26 cellular contexts compared by ENCODE assay signal in genomic region chr14:43449291-43449690, GRCh38.
A peak's percentile ranks its signal among the peaks of the same experiment; 100 is the strongest.
DNase-seq lines count a peak whose midpoint lies in the region; ATAC-seq and TF ChIP-seq lines count a peak whose summit lies in the region.
"Had no signal": no experiment of that assay in that cellular context is flagged by ENCODE, and none has a peak within 500 bp of the region (broad histone marks: within the 10 kb centered on the region; RNA-seq: fewer than 3 reads in every experiment).

No MANE protein-coding gene starts in this region.

- DNase-seq in A172 (ENCODE audit: low spot score): peak; percentile 3
- DNase-seq in NCI-H345 treated with DMSO at 0.1 percent for 48 hours (lab: John Stamatoyannopoulos, UW; ENCODE audit: unreplicated experiment): peak; percentile 28
- peak; percentile 0 to 3 for DNase-seq in cardiac fibroblast (ENCODE audit: low read depth in 2 of 2)
- DNase-seq in vagina (ENCODE audit: extremely low spot score in 2 of 2): no peak
- no peak for DNase-seq in NCI-H1417 treated with DMSO at 0.1 percent for 48 hours (lab: John Stamatoyannopoulos, UW)
- no peak for DNase-seq in RKO (ENCODE audit: low spot score)
- DNase-seq: activated CD4-positive, CD25-positive, alpha-beta regulatory T cell; activated naive CD4-positive, alpha-beta T cell; activated naive CD8-positive, alpha-beta T cell treated with anti-CD3 and anti-CD28 coated beads, Interleukin-2, amount 50 U/mL, for 24 hours; activated T-cell treated with anti-CD3 and anti-CD28 coated beads, Interleukin-2, amount 50 U/mL, for 72 hours; CD4-positive, alpha-beta memory T cell; DMS 273 treated with DMSO at 0.1 percent for 48 hours; H7; hippocampal formation; KBM-7; lower lobe of right lung; MM.1S; naive thymus-derived CD4-positive, alpha-beta T cell; NCI-H2081 treated with DMSO at 0.1 percent for 48 hours; NCI-H524 treated with DMSO at 0.1 percent for 48 hours; psoas muscle; stimulated activated CD4-positive, alpha-beta T cell treated with anti-CD3 and anti-CD28 coated beads, Interleukin-4, amount 100 ng/mL, for 24 hours; T-helper 1 cell; tibial artery had no signal

- no peak overlapping the region for H3K27ac ChIP-seq in vagina
- H3K27ac ChIP-seq: lower lobe of right lung, psoas muscle, tibial artery had no signal

- no peak overlapping the region for H3K4me3 ChIP-seq in cardiac fibroblast (replicated peaks in 1 of 2; ENCODE audit: low read depth in 2 of 2, low read length in 2 of 2)
- H3K4me3 ChIP-seq in vagina: no peak overlapping the region
- H3K4me3 ChIP-seq: lower lobe of right lung, psoas muscle, tibial artery had no signal

- TF ChIP-seq RAD21 in Ishikawa (IDR thresholded peaks at IDR 0.05; ENCODE audit: low read depth): no peak

- H3K36me3 ChIP-seq in vagina: no peaks in the 10 kb centered on the region
- H3K36me3 ChIP-seq: lower lobe of right lung, tibial artery had no signal

- no peaks in the 10 kb centered on the region for H3K4me1 ChIP-seq in vagina
- H3K4me1 ChIP-seq: lower lobe of right lung, psoas muscle, tibial artery had no signal

- ATAC-seq in HG03378 (IDR thresholded peaks at IDR 0.05; ENCODE audit: unreplicated experiment): no peak
- ATAC-seq: activated naive CD8-positive, alpha-beta T cell treated with anti-CD3 and anti-CD28 coated beads, Interleukin-2, amount 50 U/mL, for 24 hours; activated T-cell treated with anti-CD3 and anti-CD28 coated beads, Interleukin-2, amount 50 U/mL, for 72 hours; lower lobe of right lung; naive thymus-derived CD4-positive, alpha-beta T cell; psoas muscle had no signal

- intact Hi-C loops in vagina (cut with DNase I): no loop called here

- no peaks in the 10 kb centered on the region for H3K9me3 ChIP-seq in vagina
- H3K9me3 ChIP-seq: lower lobe of right lung had no signal

- TF ChIP-seq POLR2A in vagina (IDR thresholded peaks at IDR 0.05): no peak

- TF ChIP-seq CTCF in cardiac fibroblast (IDR thresholded peaks at IDR 0.05; ENCODE audit: low read depth, low read length) (no peak), vagina (IDR thresholded peaks at IDR 0.05) (no peak)

- no peaks in the 10 kb centered on the region for H3K27me3 ChIP-seq in vagina
- H3K27me3 ChIP-seq: tibial artery had no signal

- TF ChIP-seq EP300 in Ishikawa (IDR thresholded peaks at IDR 0.05; ENCODE audit: borderline replicate concordance): no peak

TF ChIP-seq in Ishikawa, 13 proteins besides CTCF, POLR2A, EP300 and RAD21:
- peak; percentile 25; the same call in 1 of the 2 replicates for TF ChIP-seq NFIC (IDR thresholded peaks at IDR 0.05)
- TF ChIP-seq EGR1 (IDR thresholded peaks at IDR 0.05): no peak
- no peak for TF ChIP-seq TAF1 (IDR thresholded peaks at IDR 0.05; ENCODE audit: low read depth)
- TF ChIP-seq REST (IDR thresholded peaks at IDR 0.05; ENCODE audit: low read depth): no peak

Comparison
In these comparisons a context has a peak if more than half of its experiments do, and no peak if none do; other contexts are left out.
1. DNase-seq: peak in A172 (single experiment), NCI-H345 treated with DMSO at 0.1 percent for 48 hours (single experiment) and cardiac fibroblast (2 of 2); none in vagina (0 of 2), NCI-H1417 treated with DMSO at 0.1 percent for 48 hours (single experiment) and RKO (single experiment).